In genomic region chr14:20671597-20672283, GRCh38 we compare ENCODE assay signal across 1 cellular context.
TF ChIP-seq lines count a peak whose summit lies in the region.

No MANE protein-coding gene starts in this region.

TF ChIP-seq in HepG2, 621 proteins besides CTCF, POLR2A, EP300 and RAD21 (continued from another document and continues in another):
- TF ChIP-seq YEATS2 (CRISPR knock-in tag; IDR thresholded peaks at IDR 0.05; ENCODE audit: borderline replicate concordance) (peak; percentile 77; the same call in 1 of the 2 replicates), RCOR2 (CRISPR knock-in tag; IDR thresholded peaks at IDR 0.05) (peak; percentile 82), ZBTB2 (CRISPR knock-in tag; IDR thresholded peaks at IDR 0.05; ENCODE audit: low read depth) (no peak; the same call in 1 of the 2 replicates), HIC2 (CRISPR knock-in tag; IDR thresholded peaks at IDR 0.05; ENCODE audit: low read depth) (peak; percentile 69; the same call in 1 of the 2 replicates), MLLT10 (CRISPR knock-in tag; IDR thresholded peaks at IDR 0.05) (no peak), ZNF224 (CRISPR knock-in tag; IDR thresholded peaks at IDR 0.05) (no peak), ZNF530 (CRISPR knock-in tag; IDR thresholded peaks at IDR 0.05; ENCODE audit: low read depth) (no peak), GATAD1 (CRISPR knock-in tag; IDR thresholded peaks at IDR 0.05) (peak; percentile 34; the same call in 1 of the 2 replicates), MLX (CRISPR knock-in tag; IDR thresholded peaks at IDR 0.05) (peak; percentile 31; the same call in 1 of the 2 replicates), ETV5 (CRISPR knock-in tag; IDR thresholded peaks at IDR 0.05; ENCODE audit: borderline replicate concordance) (peak; percentile 52; the same call in 1 of the 2 replicates), ASH2L (IDR thresholded peaks at IDR 0.05; ENCODE audit: insufficient read length, low read depth, low read length) (peak; percentile 73), ZNF20 (CRISPR knock-in tag; IDR thresholded peaks at IDR 0.05) (no peak), BORCS8-MEF2B (CRISPR knock-in tag; IDR thresholded peaks at IDR 0.05) (no peak), ZNF597 (CRISPR knock-in tag; IDR thresholded peaks at IDR 0.05) (no peak), ZNF160 (CRISPR knock-in tag; IDR thresholded peaks at IDR 0.05) (no peak), ZNF816 (CRISPR knock-in tag; IDR thresholded peaks at IDR 0.05; ENCODE audit: borderline replicate concordance) (no peak), SAP130 (CRISPR knock-in tag; IDR thresholded peaks at IDR 0.05; ENCODE audit: low read depth) (peak; percentile 80), HNF1A (IDR thresholded peaks at IDR 0.05; ENCODE audit: low read depth) (peak; percentile 52; the same call in 1 of the 2 replicates), HNF1A (CRISPR knock-in tag; IDR thresholded peaks at IDR 0.05; ENCODE audit: borderline replicate concordance) (peak; percentile 60; the same call in 1 of the 2 replicates), KDM6A (CRISPR knock-in tag; IDR thresholded peaks at IDR 0.05; ENCODE audit: low read depth) (peak; percentile 68; the same call in 1 of the 2 replicates), ZNF484 (CRISPR knock-in tag; IDR thresholded peaks at IDR 0.05; ENCODE audit: borderline replicate concordance, low read depth) (no peak), PLRG1 (conservative IDR thresholded peaks at IDR 0.05) (no peak), KLF15 (CRISPR knock-in tag; IDR thresholded peaks at IDR 0.05; ENCODE audit: borderline replicate concordance) (no peak), HDAC1 (CRISPR knock-in tag; IDR thresholded peaks at IDR 0.05) (peak; percentile 55), FOXA3 (CRISPR knock-in tag; IDR thresholded peaks at IDR 0.05) (peak; percentile 92), ZC3H13 (CRISPR knock-in tag; IDR thresholded peaks at IDR 0.05) (no peak), TARDBP (CRISPR knock-in tag; IDR thresholded peaks at IDR 0.05) (peak; percentile 47; the same call in 1 of the 2 replicates), ZNF652 (CRISPR knock-in tag; IDR thresholded peaks at IDR 0.05; ENCODE audit: borderline replicate concordance, low read depth) (peak; percentile 60; the same call in 1 of the 2 replicates), POLR2AphosphoS5 (IDR thresholded peaks at IDR 0.05; ENCODE audit: low read depth, low read length) (no peak), FOSL2 (CRISPR knock-in tag; IDR thresholded peaks at IDR 0.05) (peak; percentile 95), ZKSCAN8 (CRISPR knock-in tag; IDR thresholded peaks at IDR 0.05; ENCODE audit: borderline replicate concordance) (peak; percentile 50; the same call in 1 of the 2 replicates), ZSCAN9 (CRISPR knock-in tag; IDR thresholded peaks at IDR 0.05; ENCODE audit: borderline replicate concordance) (peak; percentile 48; the same call in 1 of the 2 replicates), LCORL (IDR thresholded peaks at IDR 0.05) (no peak), LCORL (CRISPR knock-in tag; IDR thresholded peaks at IDR 0.05) (peak; percentile 71), MBNL3 (CRISPR knock-in tag; conservative IDR thresholded peaks at IDR 0.05) (no peak), RXRB (CRISPR knock-in tag; IDR thresholded peaks at IDR 0.05; ENCODE audit: borderline replicate concordance) (peak; percentile 94), WIZ (CRISPR knock-in tag; IDR thresholded peaks at IDR 0.05) (no peak), NCOR1 (IDR thresholded peaks at IDR 0.05; ENCODE audit: borderline replicate concordance, low read length) (peak; percentile 64; the same call in 1 of the 2 replicates), NFRKB (IDR thresholded peaks at IDR 0.05) (no peak), ARID5B (CRISPR knock-in tag; IDR thresholded peaks at IDR 0.05) (peak; percentile 97), ZNF460 (CRISPR knock-in tag; IDR thresholded peaks at IDR 0.05; ENCODE audit: borderline replicate concordance) (no peak), ZNF30 (CRISPR knock-in tag; IDR thresholded peaks at IDR 0.05) (no peak), KLF16 (CRISPR knock-in tag; IDR thresholded peaks at IDR 0.05) (peak in 1 of 2 experiments; percentile 62; a peak in 2 of 4 replicates), TEAD3 (CRISPR knock-in tag; optimal IDR thresholded peaks at IDR 0.05; ENCODE audit: borderline replicate concordance) (peak; percentile 80), ELF3 (CRISPR knock-in tag; IDR thresholded peaks at IDR 0.05) (peak; percentile 67; the same call in 1 of the 2 replicates), POLR2AphosphoS2 (IDR thresholded peaks at IDR 0.05; ENCODE audit: low read depth, low read length) (no peak), STAT5B (CRISPR knock-in tag; IDR thresholded peaks at IDR 0.05) (no peak), PATZ1 (CRISPR knock-in tag; IDR thresholded peaks at IDR 0.05) (peak; percentile 35; the same call in 1 of the 2 replicates)
